ENCODE assay signal across 24 cellular contexts in genomic region chr7:143193880-143194279, GRCh38. TPM values are rescaled to one million over a fixed set of nuclear protein-coding genes. Genes with fewer than 3 reads are reported as not detected.
"Had no signal": no experiment of that assay in that cellular context is flagged by ENCODE, and none has a peak within 500 bp of the region (broad histone marks: within the 10 kb centered on the region; RNA-seq: fewer than 3 reads in every experiment).

No MANE protein-coding gene starts in this region.

- H3K4me3 ChIP-seq: K562 had no signal

- ATAC-seq: K562, Panc1, PC-3, SK-N-SH treated with all-trans-retinoic acid at 6 μM for 48 hours had no signal

- DNase-seq: Kasumi-1; MM.1S; NCI-H1092 treated with DMSO at 0.1 percent for 48 hours; NCI-H1436; NCI-H187; NCI-H2029; NCI-H2081 treated with DMSO at 0.1 percent for 48 hours; NCI-H2171; NCI-H226; NCI-H446; NCI-H510A; NCI-H524 treated with DMSO at 0.1 percent for 48 hours; NCI-H69; NK-92 treated with Interleukin-12 subunit alpha and Interleukin-12 subunit beta, amount 100 ng/mL, for 24 hours; PC-3; SHP77 had no signal

- H3K4me2 ChIP-seq: KMS-11 had no signal

- H3K9ac ChIP-seq: KMS-11 had no signal

- FAIRE-seq: HTR-8/SVneo, K562 had no signal

- H3K27ac ChIP-seq: HL-60, KMS-11, RWPE1 had no signal

RNA-seq across cellular contexts. Expression of gene TAS2R39, which starts 10.7 kb away (rescaled TPM):
- polyA plus RNA-seq: IgD-negative memory B cell, K562 had no signal

RNA-seq across cellular contexts. Expression of gene TAS2R40, which starts 28.0 kb away (rescaled TPM):
- polyA plus RNA-seq: IgD-negative memory B cell, K562 had no signal
